In genomic region chr22:39173787-39174497, GRCh38 we compare ENCODE assay signal across 9 cellular contexts. TPM values are rescaled to one million over a fixed set of nuclear protein-coding genes. Genes with fewer than 3 reads are reported as not detected.
DNase-seq lines count a peak whose midpoint lies in the region; TF ChIP-seq lines count a peak whose summit lies in the region.
"Had no signal": no experiment of that assay in that cellular context is flagged by ENCODE, and none has a peak within 500 bp of the region (broad histone marks: within the 10 kb centered on the region; RNA-seq: fewer than 3 reads in every experiment).

No MANE protein-coding gene starts in this region.

- H3K27ac ChIP-seq in thymus (ENCODE audit: low read depth) = peak overlapping the region; percentile 92
- H3K27ac ChIP-seq in MM.1S (ENCODE audit: low read length) = no peak overlapping the region
- H3K27ac ChIP-seq: 22Rv1 had no signal

- no peaks in the 10 kb centered on the region for H3K9me3 ChIP-seq in thymus (ENCODE audit: control insufficient read depth)
- H3K9me3 ChIP-seq in BE2C = no peaks in the 10 kb centered on the region
- no peaks in the 10 kb centered on the region for H3K9me3 ChIP-seq in MM.1S (replicated peaks; ENCODE audit: insufficient read depth, low read length)

- no peaks in the 10 kb centered on the region for H4K20me1 ChIP-seq in MM.1S (ENCODE audit: insufficient read depth, low read length)

- no peaks in the 10 kb centered on the region for H3K9me2 ChIP-seq in MM.1S (replicated peaks; ENCODE audit: insufficient read depth, low read length)

- H3K36me3 ChIP-seq in thymus (ENCODE audit: control insufficient read depth, insufficient read depth) = no peaks in the 10 kb centered on the region
- no peaks in the 10 kb centered on the region for H3K36me3 ChIP-seq in BE2C
- no peaks in the 10 kb centered on the region for H3K36me3 ChIP-seq in MM.1S (replicated peaks; ENCODE audit: insufficient read depth, low read length)

- peak; percentile 48 for DNase-seq in NCI-H82 (lab: John Stamatoyannopoulos, UW)
- no peak for DNase-seq in NCI-H82 treated with DMSO at 0.1 percent for 48 hours (lab: John Stamatoyannopoulos, UW; ENCODE audit: unreplicated experiment)
- DNase-seq in mesenteric fat pad (ENCODE audit: low spot score) = peak; percentile 69
- no peak for DNase-seq in BE2C
- no peak for DNase-seq in cortex of kidney (lab: John Stamatoyannopoulos, UW)
- no peak for DNase-seq in MM.1S

- H3K4me1 ChIP-seq in thymus (ENCODE audit: control insufficient read depth, insufficient read depth, low read length) (peaks cover 21% of the 10 kb centered on the region), BE2C (peaks cover 4% of the 10 kb centered on the region; the same call in 1 of the 2 replicates), MM.1S (ENCODE audit: low read length) (peaks cover 6% of the 10 kb centered on the region)

- H3F3A ChIP-seq in MM.1S (ENCODE audit: insufficient read depth, low read length) = no peaks in the 10 kb centered on the region

- no peaks in the 10 kb centered on the region for H3K27me3 ChIP-seq in thymus (ENCODE audit: control insufficient read depth, insufficient read depth)
- no peaks in the 10 kb centered on the region for H3K27me3 ChIP-seq in BE2C
- H3K27me3 ChIP-seq in MM.1S (replicated peaks; ENCODE audit: insufficient read depth, low read length) = no peaks in the 10 kb centered on the region

- TF ChIP-seq CTCF in brain (conservative IDR thresholded peaks at IDR 0.05) (no peak), BE2C (IDR thresholded peaks at IDR 0.05; ENCODE audit: low read depth, low read length) (no peak), MM.1S (IDR thresholded peaks at IDR 0.05; ENCODE audit: low read length) (no peak)

- H3K9ac ChIP-seq in MM.1S (ENCODE audit: low read length) = no peak overlapping the region

- no peaks in the 10 kb centered on the region for H3K79me2 ChIP-seq in MM.1S (ENCODE audit: low read length)

- H3K36me3 Mint-ChIP-seq in brain = no peaks in the 10 kb centered on the region

- H3K4me2 ChIP-seq in MM.1S (ENCODE audit: low read depth, low read length) = no peak overlapping the region

- H3K27ac Mint-ChIP-seq in brain = peak overlapping the region in 4 of 5 experiments; percentile 33 to 96 (median 64)

- peaks cover 18% of the 10 kb centered on the region for H3K27me3 Mint-ChIP-seq in brain

- H3K4me3 ChIP-seq in thymus (ENCODE audit: low read length) (no peak overlapping the region), BE2C (ENCODE audit: low read depth, low read length) (no peak overlapping the region), MM.1S (ENCODE audit: low read length) (no peak overlapping the region)

- H3K9me3 Mint-ChIP-seq in brain = peaks cover 0 to 13% (median 0%) of the 10 kb centered on the region in 5 experiments

- WGBS in thymus = 78% methylated on average over 11 of the region's 11 CpGs

- peak overlapping the region in 3 of 5 experiments; percentile 33 to 71 (median 46) for H3K4me3 Mint-ChIP-seq in brain

- H3K4me1 Mint-ChIP-seq in brain = peaks cover 67% of the 10 kb centered on the region

- H2AFZ ChIP-seq in MM.1S (ENCODE audit: low read length) = no peak overlapping the region

RNA-seq across cellular contexts. Expression of gene CBX7, which starts 21.5 kb away (rescaled TPM):
- polyA plus RNA-seq in brain (ENCODE audit: insufficient read depth, low read depth, low replicate concordance) = 46.8 TPM
- 30.8 TPM for total RNA-seq in mesenteric fat pad
- 34.5 TPM for polyA plus RNA-seq in thymus
- not detected for polyA plus RNA-seq in BE2C (2012; ENCODE audit: insufficient read depth, insufficient read length, low read depth)

Comparison
In these comparisons a context has a peak if more than half of its experiments do, and no peak if none do; other contexts are left out.
1. DNase-seq: peak in NCI-H82 (single experiment) and mesenteric fat pad (single experiment); none in NCI-H82 treated with DMSO at 0.1 percent for 48 hours (single experiment), BE2C (single experiment), cortex of kidney (single experiment) and MM.1S (single experiment).